In the genomic region with DNA sequence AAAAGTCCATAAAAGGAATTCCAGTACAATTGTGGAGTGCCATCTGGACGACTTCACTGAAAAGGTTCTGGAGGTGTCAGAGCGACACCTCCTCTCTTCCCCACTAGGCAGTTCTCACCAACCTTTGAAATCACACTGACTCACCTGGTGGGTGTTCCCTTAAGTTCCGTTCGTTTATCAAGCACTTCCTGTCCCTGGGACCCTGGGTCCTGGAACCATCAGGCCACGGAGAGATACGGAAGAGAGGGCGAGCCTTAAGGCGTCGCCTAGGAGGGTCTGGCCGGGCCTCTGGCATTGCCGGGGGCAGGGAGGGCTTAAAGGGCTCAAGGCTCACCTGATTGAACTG, we compare ENCODE assay signal across 8 cellular contexts. TPM values are rescaled to one million over a fixed set of nuclear protein-coding genes. Genes with fewer than 3 reads are reported as not detected.
DNase-seq lines count a peak whose midpoint lies in the region; ATAC-seq, FAIRE-seq and TF ChIP-seq lines count a peak whose summit lies in the region.

No MANE protein-coding gene starts in this region.

- H3K27ac Mint-ChIP-seq in nephron, result peak overlapping the region; percentile 62 to 81 (median 68)

- H3K4me3 Mint-ChIP-seq in nephron, result peak overlapping the region; percentile 82 to 87 (median 84)
- H3K4me3 Mint-ChIP-seq in activated T-cell treated with anti-CD3 and anti-CD28 coated beads, Interleukin-2, amount 50 U/mL, for 4 hours, result no peak overlapping the region

- FAIRE-seq in GM19239 (lab: Jason Lieb, UNC), result no peak

- peaks cover 20% of the 10 kb centered on the region for H3K4me1 Mint-ChIP-seq in nephron
- peaks cover 4% of the 10 kb centered on the region for H3K4me1 Mint-ChIP-seq in activated T-cell treated with anti-CD3 and anti-CD28 coated beads, Interleukin-2, amount 50 U/mL, for 4 hours (ENCODE audit: low read depth)

- H3K9me3 Mint-ChIP-seq in nephron, result peaks cover 3% of the 10 kb centered on the region
- H3K9me3 Mint-ChIP-seq in activated T-cell treated with anti-CD3 and anti-CD28 coated beads, Interleukin-2, amount 50 U/mL, for 4 hours, result peaks cover 6% of the 10 kb centered on the region

- ATAC-seq in GM21786 (IDR thresholded peaks at IDR 0.05; ENCODE audit: unreplicated experiment), result no peak
- no peak for ATAC-seq in activated T-cell treated with anti-CD3 and anti-CD28 coated beads, Interleukin-2, amount 50 U/mL, for 4 hours

- peaks cover 3% of the 10 kb centered on the region for H3K27me3 Mint-ChIP-seq in nephron (ENCODE audit: low read depth)
- H3K27me3 Mint-ChIP-seq in activated T-cell treated with anti-CD3 and anti-CD28 coated beads, Interleukin-2, amount 50 U/mL, for 4 hours (ENCODE audit: low read depth), result peaks cover 3% of the 10 kb centered on the region

- peak; percentile 66 for DNase-seq in ACHN
- DNase-seq in NCI-H1105 (lab: John Stamatoyannopoulos, UW), result peak; percentile 6
- DNase-seq in epithelial cell of prostate (ENCODE audit: low read depth, low spot score), result no peak
- no peak for DNase-seq in DMS114 treated with DMSO at 0.1 percent for 48 hours (lab: John Stamatoyannopoulos, UW; ENCODE audit: unreplicated experiment)
- DNase-seq in activated T-cell treated with anti-CD3 and anti-CD28 coated beads, Interleukin-2, amount 50 U/mL, for 4 hours, result no peak
- no peak for DNase-seq in GM19239 (ENCODE audit: insufficient read length, low spot score)

- in situ Hi-C loops in ACHN (cut with HindIII; ENCODE audit: low pct_ligation_motif_present, low pct_unique_long_range_greater_than_20kb, low sequenced_read_pairs), result no loop called here

- no peak for TF ChIP-seq CTCF in nephron (IDR thresholded peaks at IDR 0.05; ENCODE audit: unreplicated experiment in 3 of 3)

- H3K36me3 Mint-ChIP-seq in nephron (ENCODE audit: low read depth), result no peaks in the 10 kb centered on the region
- no peaks in the 10 kb centered on the region for H3K36me3 Mint-ChIP-seq in activated T-cell treated with anti-CD3 and anti-CD28 coated beads, Interleukin-2, amount 50 U/mL, for 4 hours (ENCODE audit: insufficient read depth)

- peak overlapping the region; percentile 60 for H3K27ac ChIP-seq in epithelial cell of prostate

RNA-seq across cellular contexts. Expression of a gene that starts 0.3 kb away (rescaled TPM):
- total RNA-seq in activated T-cell treated with anti-CD3 and anti-CD28 coated beads, Interleukin-2, amount 50 U/mL, for 4 hours, result not detected

Comparison
In these comparisons a context has a peak if more than half of its experiments do, and no peak if none do; other contexts are left out.
1. DNase-seq: peak in ACHN (single experiment) and NCI-H1105 (single experiment); none in epithelial cell of prostate (single experiment), DMS114 treated with DMSO at 0.1 percent for 48 hours (single experiment), activated T-cell treated with anti-CD3 and anti-CD28 coated beads, Interleukin-2, amount 50 U/mL, for 4 hours (single experiment) and GM19239 (single experiment).